Comparison of ENCODE assay signal across 24 cellular contexts in genomic region chr16:56892705-56893104, GRCh38. TPM values are rescaled to one million over a fixed set of nuclear protein-coding genes. Genes with fewer than 3 reads are reported as not detected.
DNase-seq lines count a peak whose midpoint lies in the region; ATAC-seq, FAIRE-seq and TF ChIP-seq lines count a peak whose summit lies in the region.
"Had no signal": no experiment of that assay in that cellular context is flagged by ENCODE, and none has a peak within 500 bp of the region (broad histone marks: within the 10 kb centered on the region; RNA-seq: fewer than 3 reads in every experiment).

No MANE protein-coding gene starts in this region.

- no peak for TF ChIP-seq POLR2A in HepG2 (IDR thresholded peaks at IDR 0.05; ENCODE audit: insufficient read depth in 1 of 2, low read depth in 2 of 2, low read length in 2 of 2)
- TF ChIP-seq POLR2A in right lobe of liver (IDR thresholded peaks at IDR 0.05) = no peak

- no peak overlapping the region for H2BK120ac ChIP-seq in trophoblast cell (ENCODE audit: insufficient read depth, low read length, poor library complexity)

- in situ Hi-C loops in HepG2 (cut with HindIII; ENCODE audit: extremely low pct_ligation_motif_present, low pct_unique_long_range_greater_than_20kb) = no loop called here

- no peaks in the 10 kb centered on the region for H3K36me3 ChIP-seq in HepG2 (replicated peaks in 1 of 2; ENCODE audit: control insufficient read depth in 1 of 2, insufficient read depth in 2 of 2, low read length in 2 of 2)
- H3K36me3 ChIP-seq in right lobe of liver = no peaks in the 10 kb centered on the region
- H3K36me3 ChIP-seq in kidney (ENCODE audit: control insufficient read depth in 1 of 2, insufficient read depth in 2 of 2, low read length in 2 of 2) = no peaks in the 10 kb centered on the region
- no peaks in the 10 kb centered on the region for H3K36me3 ChIP-seq in trophoblast cell (ENCODE audit: control insufficient read depth in 1 of 2, insufficient read depth in 2 of 2, low read length in 2 of 2)
- H3K36me3 ChIP-seq in mucosa of descending colon (ENCODE audit: low read depth) = no peaks in the 10 kb centered on the region
- H3K36me3 ChIP-seq: BLaER1, HAP-1 had no signal

- no peak overlapping the region for H3K18ac ChIP-seq in trophoblast cell (ENCODE audit: low read length)

- no peak overlapping the region for H2AFZ ChIP-seq in HepG2 (ENCODE audit: low read length)
- no peak overlapping the region for H2AFZ ChIP-seq in trophoblast cell (ENCODE audit: insufficient read depth, low read length, poor library complexity)

- H4K20me1 ChIP-seq in HepG2 (ENCODE audit: insufficient read depth, low read length) = no peaks in the 10 kb centered on the region
- H4K20me1 ChIP-seq: BLaER1 had no signal

- peak overlapping the region; percentile 24 for H2BK12ac ChIP-seq in trophoblast cell (ENCODE audit: low read length)

- no peak overlapping the region for H4K12ac ChIP-seq in trophoblast cell (ENCODE audit: low read depth, low read length)

- CTCF ChIA-PET in HepG2 (lab: Yijun Ruan, JAX; ENCODE audit: low intra/inter-chr PET ratio, low total read pairs) = no interaction called here

- no peak overlapping the region for H3K4me2 ChIP-seq in HepG2 (ENCODE audit: low read depth, low read length)
- no peak overlapping the region for H3K4me2 ChIP-seq in trophoblast cell (ENCODE audit: low read length)

- H3K9ac ChIP-seq in HepG2 (ENCODE audit: insufficient read depth, low read depth, low read length) = no peak overlapping the region
- H3K9ac ChIP-seq in kidney (ENCODE audit: low read length in 2 of 2) = no peak overlapping the region
- no peak overlapping the region for H3K9ac ChIP-seq in trophoblast cell (ENCODE audit: low read length)
- H3K9ac ChIP-seq: BLaER1 had no signal

- H3K27me3 ChIP-seq in HepG2 (ENCODE audit: control insufficient read depth in 1 of 2, insufficient read depth in 2 of 2, low read length in 2 of 2) (peaks cover 5 to 9% of the 10 kb centered on the region in 2 experiments; a peak in 4 of 5 replicates), right lobe of liver (no peaks in the 10 kb centered on the region), trophoblast cell (ENCODE audit: insufficient read depth, low read length) (no peaks in the 10 kb centered on the region)
- H3K27me3 ChIP-seq: BLaER1 had no signal

- intact Hi-C loops in HepG2 (cut with micrococcal nuclease; ENCODE audit: unreplicated experiment) (no loop called here), right lobe of liver (cut with DNase I) (no loop called here), kidney (cut with DNase I) (no loop called here), mucosa of descending colon (cut with DNase I, micrococcal nuclease) (no loop called here)

- H3K79me2 ChIP-seq in HepG2 (ENCODE audit: insufficient read depth, low read length) (no peaks in the 10 kb centered on the region), trophoblast cell (ENCODE audit: control insufficient read depth, insufficient read depth, low read length, poor library complexity) (no peaks in the 10 kb centered on the region)

- TF ChIP-seq RAD21 in HepG2 (CRISPR knock-in tag; IDR thresholded peaks at IDR 0.05) = no peak

- H2AK5ac ChIP-seq in trophoblast cell (ENCODE audit: low read length) = no peak overlapping the region

- H3K27ac ChIP-seq in HepG2 (ENCODE audit: extremely low read length, insufficient read depth, low read length) (no peak overlapping the region), right lobe of liver (no peak overlapping the region), kidney (ENCODE audit: low read depth in 2 of 2, low read length in 2 of 2) (no peak overlapping the region), trophoblast cell (ENCODE audit: low read depth, low read length) (no peak overlapping the region)
- H3K27ac ChIP-seq: BLaER1 had no signal

- POLR2A ChIA-PET in HepG2 (lab: Yijun Ruan, JAX) = interaction anchor here (1.7 kb wide), 1 partner anchor 39 kb away, joined by 5 read pairs; no protein-coding TSS in a partner anchor

- H3K79me1 ChIP-seq in trophoblast cell (ENCODE audit: low read length) = no peaks in the 10 kb centered on the region

- H3K4me3 ChIP-seq in HepG2 (replicated peaks in 1 of 3; ENCODE audit: insufficient read depth in 1 of 3, low read depth in 2 of 3, low read length in 3 of 3) (no peak overlapping the region), right lobe of liver (no peak overlapping the region), kidney (ENCODE audit: low read length in 2 of 2) (no peak overlapping the region), trophoblast cell (ENCODE audit: low read depth, low read length) (no peak overlapping the region), mucosa of descending colon (no peak overlapping the region)
- H3K4me3 ChIP-seq: BLaER1, HAP-1 had no signal

- no peak overlapping the region for H3K23ac ChIP-seq in trophoblast cell (ENCODE audit: low read length)

- ATAC-seq in HepG2 (peak; percentile 13; the same call in 2 of the 3 replicates), right lobe of liver (no peak), mucosa of descending colon (no peak)

- no peak overlapping the region for H2BK5ac ChIP-seq in trophoblast cell (ENCODE audit: low read depth, low read length, poor library complexity)

- DNase-seq in HepG2 (ENCODE audit: low spot score) (no peak), right lobe of liver (no peak), kidney (peak; percentile 65), trophoblast cell (no peak), AG08396 (ENCODE audit: low spot score) (no peak), mucosa of descending colon (no peak)
- no peak for DNase-seq in activated CD4-positive, alpha-beta T cell treated with anti-CD3 and anti-CD28 coated beads, Interleukin-2, amount 50 U/mL, for 1 hour
- DNase-seq: CD4-positive, alpha-beta T cell; CD8-positive, alpha-beta memory T cell; DMS 273 treated with DMSO at 0.1 percent for 48 hours; DMS79; EL; GF-D8; GOT3; HFFc6 had no signal

- FAIRE-seq in HepG2 (lab: Jason Lieb, UNC) (no peak), kidney (lab: Jason Lieb, UNC) (no peak)
- FAIRE-seq: D721Med, GM12891, GM18507, H54 had no signal

- no peak overlapping the region for H3K4ac ChIP-seq in trophoblast cell (ENCODE audit: low read depth, low read length)

- peaks cover 6% of the 10 kb centered on the region; the same call in 1 of the 2 replicates for H3K4me1 ChIP-seq in HepG2 (ENCODE audit: insufficient read depth, low read length)
- H3K4me1 ChIP-seq in right lobe of liver = no peaks in the 10 kb centered on the region
- H3K4me1 ChIP-seq in kidney (ENCODE audit: control insufficient read depth in 1 of 2, insufficient read depth in 1 of 2, low read depth in 1 of 2, low read length in 2 of 2) = no peaks in the 10 kb centered on the region
- H3K4me1 ChIP-seq in trophoblast cell (ENCODE audit: control insufficient read depth in 1 of 2, insufficient read depth in 2 of 2, low read length in 2 of 2) = peaks cover 4 to 5% of the 10 kb centered on the region in 2 experiments
- no peaks in the 10 kb centered on the region for H3K4me1 ChIP-seq in mucosa of descending colon (ENCODE audit: low read depth)
- H3K4me1 ChIP-seq: HAP-1 had no signal

- TF ChIP-seq CTCF in HepG2 (CRISPR knock-in tag; IDR thresholded peaks at IDR 0.05) = no peak
- no peak for TF ChIP-seq CTCF in right lobe of liver (IDR thresholded peaks at IDR 0.05)
- TF ChIP-seq CTCF in kidney (IDR thresholded peaks at IDR 0.05; ENCODE audit: borderline replicate concordance, extremely low read depth, insufficient read depth) = no peak
- TF ChIP-seq CTCF in mucosa of descending colon (IDR thresholded peaks at IDR 0.05) = no peak

- TF ChIP-seq EP300 in HepG2 (IDR thresholded peaks at IDR 0.05; ENCODE audit: low read depth in 2 of 2, low read length in 2 of 2) = no peak
- TF ChIP-seq EP300 in HepG2 (CRISPR knock-in tag; IDR thresholded peaks at IDR 0.05; ENCODE audit: borderline replicate concordance) = no peak

- 67% methylated on average over 13 of the region's 14 CpGs for WGBS in HepG2 (ENCODE audit: low lambda C conversion rate)
- WGBS in right lobe of liver (ENCODE audit: insufficient coverage, low coverage, low lambda C conversion rate, missing lambda C conversion rate) = no CpG with 5 or more reads among the region's 14 CpGs
- no CpG with 5 or more reads among the region's 14 CpGs for WGBS in trophoblast cell (ENCODE audit: extremely low coverage, insufficient coverage, insufficient read length)

- no peak overlapping the region for H4K8ac ChIP-seq in trophoblast cell (ENCODE audit: low read depth, low read length)

- no TSS peak for BruUV-seq in HepG2 (replicated peaks; lab: Mats Ljungman, UMichigan)

- no peaks in the 10 kb centered on the region for H3K9me3 ChIP-seq in HepG2 (ENCODE audit: low read length)
- H3K9me3 ChIP-seq in right lobe of liver = no peaks in the 10 kb centered on the region
- no peaks in the 10 kb centered on the region for H3K9me3 ChIP-seq in kidney (ENCODE audit: control insufficient read depth in 1 of 2, low read length in 2 of 2)
- peaks cover 2% of the 10 kb centered on the region for H3K9me3 ChIP-seq in trophoblast cell (ENCODE audit: insufficient read depth, low read depth, low read length)
- H3K9me3 ChIP-seq in mucosa of descending colon = no peaks in the 10 kb centered on the region
- H3K9me3 ChIP-seq: BLaER1, HAP-1 had no signal

- H4K91ac ChIP-seq in trophoblast cell (ENCODE audit: low read depth, low read length) = no peak overlapping the region

- H3K14ac ChIP-seq in trophoblast cell (ENCODE audit: low read length) = peak overlapping the region; percentile 16

RNA-seq across cellular contexts. Expression of gene SLC12A3, which starts 27.7 kb away (rescaled TPM):
- not detected in 2 replicates for total RNA-seq in HepG2 (2016; rRNA removed; fragmentation: Illumina TruSeq; extraction: Trizol)
- total RNA-seq in HepG2 (2016; cell fraction: cytosol; rRNA removed; fragmentation: Illumina TruSeq; extraction: Trizol; ENCODE audit: low read depth) = 0.35 TPM in 1 of 2 replicates, not detected in the other
- not detected in 2 replicates for total RNA-seq in HepG2 (2016; cell fraction: insoluble cytoplasmic fraction; rRNA removed; fragmentation: Illumina TruSeq; extraction: Trizol)
- total RNA-seq in HepG2 (2016; cell fraction: membrane; rRNA removed; fragmentation: Illumina TruSeq; extraction: Trizol) = 0.07 and 0.40 TPM in 2 replicates
- total RNA-seq in HepG2 (2016; cell fraction: nucleus; rRNA removed; fragmentation: Illumina TruSeq; extraction: Trizol) = not detected in 2 replicates
- polyA plus RNA-seq in HepG2 (2011; rRNA removed) = 5.1 and 6.2 TPM in 2 replicates
- polyA plus RNA-seq in HepG2 (2011; cell fraction: cytosol; rRNA removed) = 1.6 and 1.7 TPM in 2 replicates
- 21.0 and 30.1 TPM in 2 replicates for polyA plus RNA-seq in HepG2 (2011; cell fraction: nucleus; rRNA removed)
- 1.9 and 3.9 TPM in 2 replicates for polyA plus RNA-seq in HepG2 (2012)
- polyA plus RNA-seq in HepG2 (2016; cell fraction: cytosol; fragmentation: Illumina TruSeq; extraction: Trizol; ENCODE audit: low read depth) = not detected in 2 replicates
- polyA plus RNA-seq in HepG2 (2016; cell fraction: insoluble cytoplasmic fraction; fragmentation: Illumina TruSeq; extraction: Trizol; ENCODE audit: low read depth) = not detected in 2 replicates
- not detected in 2 replicates for polyA plus RNA-seq in HepG2 (2016; cell fraction: membrane; fragmentation: Illumina TruSeq; extraction: Trizol; ENCODE audit: low read depth)
- not detected in 2 replicates for polyA plus RNA-seq in HepG2 (2016; cell fraction: nucleus; fragmentation: Illumina TruSeq; extraction: Trizol; ENCODE audit: insufficient read depth, low read depth)
- 8.9 and 232 TPM in 2 replicates for polyA minus RNA-seq in HepG2 (2011; rRNA and poly(A)+ RNA removed; ENCODE audit: low replicate concordance)
- polyA minus RNA-seq in HepG2 (2011; cell fraction: cytosol; rRNA and poly(A)+ RNA removed) = 2.2 and 2.3 TPM in 2 replicates
- polyA minus RNA-seq in HepG2 (2011; cell fraction: nucleus; rRNA and poly(A)+ RNA removed) = 7.0 and 7.5 TPM in 2 replicates
- not detected for total RNA-seq in right lobe of liver
- total RNA-seq in kidney = 5.4 TPM
- 277 TPM for polyA plus RNA-seq in kidney (ENCODE audit: insufficient read depth, low read depth, low replicate concordance)
- polyA plus RNA-seq in trophoblast cell (2013) = 0.11 TPM in 2 replicates
- not detected for total RNA-seq in mucosa of descending colon
- total RNA-seq: A172; A673; CD4-positive, alpha-beta T cell; CD8-positive, alpha-beta memory T cell; HFFc6 had no signal
- polyA plus RNA-seq: CD14-positive monocyte; CD8-positive, alpha-beta memory T cell had no signal

RNA-seq across cellular contexts. Expression of gene HERPUD1, which starts 39.2 kb away (rescaled TPM):
- total RNA-seq in HepG2 (2016; rRNA removed; fragmentation: Illumina TruSeq; extraction: Trizol) (65.3 and 96.2 TPM in 2 replicates), right lobe of liver (100 to 1,000 TPM; 103 to 185 (median 133) TPM), kidney (209 TPM), mucosa of descending colon (100 to 1,000 TPM; 130 to 165 (median 159) TPM)
- total RNA-seq in HepG2 (2016; cell fraction: cytosol; rRNA removed; fragmentation: Illumina TruSeq; extraction: Trizol; ENCODE audit: low read depth) = 30.1 and 30.9 TPM in 2 replicates
- 63.9 and 93.3 TPM in 2 replicates for total RNA-seq in HepG2 (2016; cell fraction: insoluble cytoplasmic fraction; rRNA removed; fragmentation: Illumina TruSeq; extraction: Trizol)
- total RNA-seq in HepG2 (2016; cell fraction: membrane; rRNA removed; fragmentation: Illumina TruSeq; extraction: Trizol) = 64.8 and 86.4 TPM in 2 replicates
- 133 and 155 TPM in 2 replicates for total RNA-seq in HepG2 (2016; cell fraction: nucleus; rRNA removed; fragmentation: Illumina TruSeq; extraction: Trizol)
- polyA plus RNA-seq in HepG2 (2011; rRNA removed) (311 and 323 TPM in 2 replicates), kidney (ENCODE audit: insufficient read depth, low read depth, low replicate concordance) (234 TPM)
- 179 and 230 TPM in 2 replicates for polyA plus RNA-seq in HepG2 (2011; cell fraction: cytosol; rRNA removed)
- polyA plus RNA-seq in HepG2 (2011; cell fraction: nucleus; rRNA removed) = 192 and 208 TPM in 2 replicates
- 165 and 190 TPM in 2 replicates for polyA plus RNA-seq in HepG2 (2012)
- 33.0 and 44.6 TPM in 2 replicates for polyA plus RNA-seq in HepG2 (2016; cell fraction: cytosol; fragmentation: Illumina TruSeq; extraction: Trizol; ENCODE audit: low read depth)
- 80.1 and 93.2 TPM in 2 replicates for polyA plus RNA-seq in HepG2 (2016; cell fraction: insoluble cytoplasmic fraction; fragmentation: Illumina TruSeq; extraction: Trizol; ENCODE audit: low read depth)
- polyA plus RNA-seq in HepG2 (2016; cell fraction: membrane; fragmentation: Illumina TruSeq; extraction: Trizol; ENCODE audit: low read depth) = 58.1 and 78.2 TPM in 2 replicates
- polyA plus RNA-seq in HepG2 (2016; cell fraction: nucleus; fragmentation: Illumina TruSeq; extraction: Trizol; ENCODE audit: insufficient read depth, low read depth) = 216 and 231 TPM in 2 replicates
- 206 and 472 TPM in 2 replicates for polyA minus RNA-seq in HepG2 (2011; rRNA and poly(A)+ RNA removed; ENCODE audit: low replicate concordance)
- 126 and 139 TPM in 2 replicates for polyA minus RNA-seq in HepG2 (2011; cell fraction: cytosol; rRNA and poly(A)+ RNA removed)
- 287 and 365 TPM in 2 replicates for polyA minus RNA-seq in HepG2 (2011; cell fraction: nucleus; rRNA and poly(A)+ RNA removed)
- 252 and 267 TPM in 2 replicates for polyA plus RNA-seq in trophoblast cell (2013)
